In the genomic region with DNA sequence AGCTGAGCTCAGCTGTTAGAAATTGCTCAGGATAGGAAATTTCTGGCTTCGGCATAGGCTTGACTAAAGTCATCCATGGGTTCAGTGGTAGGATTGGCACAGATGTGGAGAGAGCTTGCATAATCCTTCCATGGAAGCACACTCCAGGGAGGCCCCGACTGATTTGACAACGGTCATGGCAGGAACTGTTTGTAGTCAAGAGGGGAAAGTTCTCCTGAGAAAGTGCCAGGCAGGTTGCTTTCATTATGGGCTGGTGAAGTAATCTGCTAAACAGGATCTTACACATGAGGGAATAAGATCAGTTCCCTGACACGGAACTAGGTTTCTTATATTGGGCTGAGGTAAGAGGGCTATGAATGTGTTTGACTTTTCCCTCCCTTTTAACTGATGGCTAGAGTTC, we compare ENCODE assay signal across 13 cellular contexts.
DNase-seq lines count a peak whose midpoint lies in the region; ATAC-seq, FAIRE-seq and TF ChIP-seq lines count a peak whose summit lies in the region.
"Had no signal": no experiment of that assay in that cellular context is flagged by ENCODE, and none has a peak within 500 bp of the region (broad histone marks: within the 10 kb centered on the region; RNA-seq: fewer than 3 reads in every experiment).

No MANE protein-coding gene starts in this region.

- no peak overlapping the region for H3K9ac ChIP-seq in MM.1S (ENCODE audit: low read length)

- H3K4me1 ChIP-seq in CD4-positive, alpha-beta memory T cell (ENCODE audit: insufficient read depth, low read length): no peaks in the 10 kb centered on the region
- H3K4me1 ChIP-seq in MM.1S (ENCODE audit: low read length) (0 out of 2 replicates have a peak, but pooled peaks cover 3% of the 10 kb centered on the region), psoas muscle (peaks cover 5% of the 10 kb centered on the region)
- H3K4me1 ChIP-seq: Peyer's patch had no signal

- H3K36me3 Mint-ChIP-seq in CD4-positive, alpha-beta memory T cell: peaks cover 25 to 28% of the 10 kb centered on the region in 2 donors

- peak overlapping the region; percentile 65 for H3K4me2 ChIP-seq in MM.1S (ENCODE audit: low read depth, low read length)

- H3K4me3 Mint-ChIP-seq in CD4-positive, alpha-beta memory T cell: peak overlapping the region in 4 of 8 donors; percentile 11 to 43 (median 27)
- H3K4me3 Mint-ChIP-seq in stimulated activated naive CD8-positive, alpha-beta T cell treated with anti-CD3 and anti-CD28 coated beads, Interleukin-15, amount 100 ng/mL, for 72 hours: no peak overlapping the region
- H3K4me3 Mint-ChIP-seq: natural killer cell had no signal

- H3K9me3 Mint-ChIP-seq in CD4-positive, alpha-beta memory T cell: no peaks in the 10 kb centered on the region
- no peaks in the 10 kb centered on the region for H3K9me3 Mint-ChIP-seq in stimulated activated naive CD8-positive, alpha-beta T cell treated with anti-CD3 and anti-CD28 coated beads, Interleukin-15, amount 100 ng/mL, for 72 hours
- H3K9me3 Mint-ChIP-seq: natural killer cell had no signal

- DNase-seq in CD4-positive, alpha-beta memory T cell: no peak
- DNase-seq in MM.1S (peak; percentile 6), fibroblast of peridontal ligament (ENCODE audit: extremely low read depth) (peak; percentile 78), psoas muscle (peak; percentile 43 to 74), D721Med (ENCODE audit: insufficient read length, low spot score) (no peak), COR-L47 (lab: John Stamatoyannopoulos, UW) (no peak)
- DNase-seq in stimulated activated naive CD8-positive, alpha-beta T cell treated with anti-CD3 and anti-CD28 coated beads, Interleukin-15, amount 100 ng/mL, for 72 hours: no peak
- DNase-seq: natural killer cell; NCI-H2029 treated with DMSO at 0.1 percent for 48 hours; Peyer's patch; stimulated activated naive CD8-positive, alpha-beta T cell treated with anti-CD3 and anti-CD28 coated beads, Interleukin-15, Interleukin-2, amounts not matched to agents 100 U/mL and 50 U/mL, for 24 hours had no signal

- H3K27ac ChIP-seq in CD4-positive, alpha-beta memory T cell (ENCODE audit: low read depth, low read length): no peak overlapping the region
- H3K27ac ChIP-seq in MM.1S (ENCODE audit: low read length) (no peak overlapping the region), psoas muscle (peak overlapping the region; percentile 60)
- H3K27ac ChIP-seq: Peyer's patch had no signal

- CTCF ChIA-PET in CD4-positive, alpha-beta memory T cell (lab: Charles Lee; ENCODE audit: partially characterized antibody): no interaction called here

- intact Hi-C loops in CD4-positive, alpha-beta memory T cell (cut with micrococcal nuclease): no loop called here
- intact Hi-C loops in psoas muscle (cut with DNase I): no loop called here

- H3F3A ChIP-seq in MM.1S (ENCODE audit: insufficient read depth, low read length): no peaks in the 10 kb centered on the region

- POLR2A ChIA-PET in CD4-positive, alpha-beta memory T cell (lab: Charles Lee; ENCODE audit: partially characterized antibody): no interaction called here

- H3K79me2 ChIP-seq in MM.1S (ENCODE audit: low read length): no peaks in the 10 kb centered on the region

- no peaks in the 10 kb centered on the region for H3K9me2 ChIP-seq in MM.1S (replicated peaks; ENCODE audit: insufficient read depth, low read length)

- H3K4me3 ChIP-seq in CD4-positive, alpha-beta memory T cell (ENCODE audit: low read length in 2 of 2): no peak overlapping the region
- H3K4me3 ChIP-seq in MM.1S (ENCODE audit: low read length) (peak overlapping the region; percentile 54), psoas muscle (no peak overlapping the region)
- H3K4me3 ChIP-seq: Peyer's patch had no signal

- FAIRE-seq in D721Med (lab: Jason Lieb, UNC): no peak
- FAIRE-seq: HTR-8/SVneo had no signal

- TF ChIP-seq CTCF in MM.1S (IDR thresholded peaks at IDR 0.05; ENCODE audit: low read length): no peak
- no peak for TF ChIP-seq CTCF in psoas muscle (IDR thresholded peaks at IDR 0.05)
- TF ChIP-seq CTCF in D721Med (IDR thresholded peaks at IDR 0.05; ENCODE audit: insufficient read depth, missing control alignments): no peak

- H2AFZ ChIP-seq in MM.1S (ENCODE audit: low read length): peak overlapping the region; percentile 42; the same call in 1 of the 2 replicates

- H4K20me1 ChIP-seq in MM.1S (ENCODE audit: insufficient read depth, low read length): no peaks in the 10 kb centered on the region

- peaks cover 5 to 14% (median 9%) of the 10 kb centered on the region in 4 donors for H3K4me1 Mint-ChIP-seq in CD4-positive, alpha-beta memory T cell
- H3K4me1 Mint-ChIP-seq in stimulated activated naive CD8-positive, alpha-beta T cell treated with anti-CD3 and anti-CD28 coated beads, Interleukin-15, amount 100 ng/mL, for 72 hours: peaks cover 20% of the 10 kb centered on the region

- no peaks in the 10 kb centered on the region for H3K27me3 ChIP-seq in CD4-positive, alpha-beta memory T cell (ENCODE audit: insufficient read depth, low read length)
- H3K27me3 ChIP-seq in MM.1S (replicated peaks; ENCODE audit: insufficient read depth, low read length): no peaks in the 10 kb centered on the region
- no peaks in the 10 kb centered on the region for H3K27me3 ChIP-seq in psoas muscle (ENCODE audit: insufficient read depth in 3 of 3, low read length in 2 of 3)
- H3K27me3 ChIP-seq: Peyer's patch had no signal

- 5 to 13% (median 11%) methylated on average over 4 of the region's 4 CpGs for WGBS in psoas muscle, 3 donors

- no peaks in the 10 kb centered on the region for H3K9me3 ChIP-seq in CD4-positive, alpha-beta memory T cell (ENCODE audit: control insufficient read depth in 1 of 2, low read length in 2 of 2)
- no peaks in the 10 kb centered on the region for H3K9me3 ChIP-seq in MM.1S (replicated peaks; ENCODE audit: insufficient read depth, low read length)
- no peaks in the 10 kb centered on the region for H3K9me3 ChIP-seq in psoas muscle
- H3K9me3 ChIP-seq: Peyer's patch had no signal

- H3K36me3 ChIP-seq in CD4-positive, alpha-beta memory T cell (ENCODE audit: insufficient read depth, low read length): no peaks in the 10 kb centered on the region
- H3K36me3 ChIP-seq in MM.1S (replicated peaks; ENCODE audit: insufficient read depth, low read length) (no peaks in the 10 kb centered on the region), psoas muscle (ENCODE audit: insufficient read depth in 1 of 2, low read depth in 1 of 2) (peaks cover 2 to 28% of the 10 kb centered on the region in 2 donors)

- H3K27me3 Mint-ChIP-seq in CD4-positive, alpha-beta memory T cell: no peaks in the 10 kb centered on the region
- H3K27me3 Mint-ChIP-seq in stimulated activated naive CD8-positive, alpha-beta T cell treated with anti-CD3 and anti-CD28 coated beads, Interleukin-15, amount 100 ng/mL, for 72 hours: no peaks in the 10 kb centered on the region

- ATAC-seq in psoas muscle (peak; percentile 80 to 95 (median 91)), GM21381 (IDR thresholded peaks at IDR 0.05; ENCODE audit: unreplicated experiment) (no peak)
- ATAC-seq in stimulated activated naive CD8-positive, alpha-beta T cell treated with anti-CD3 and anti-CD28 coated beads, Interleukin-15, amount 100 ng/mL, for 72 hours: no peak
- ATAC-seq: natural killer cell; stimulated activated naive CD8-positive, alpha-beta T cell treated with anti-CD3 and anti-CD28 coated beads, Interleukin-15, Interleukin-2, amounts not matched to agents 100 U/mL and 50 U/mL, for 24 hours had no signal

- peak overlapping the region in 5 of 7 donors; percentile 5 to 72 (median 52) for H3K27ac Mint-ChIP-seq in CD4-positive, alpha-beta memory T cell
- H3K27ac Mint-ChIP-seq in stimulated activated naive CD8-positive, alpha-beta T cell treated with anti-CD3 and anti-CD28 coated beads, Interleukin-15, amount 100 ng/mL, for 72 hours: peak overlapping the region in 1 of 2 donors; percentile 33

Comparison
In these comparisons a context has a peak if more than half of its experiments do, and no peak if none do; other contexts are left out.
1. DNase-seq: peak in MM.1S (single experiment), fibroblast of peridontal ligament (single experiment) and psoas muscle (2 of 2); none in CD4-positive, alpha-beta memory T cell (0 of 5), stimulated activated naive CD8-positive, alpha-beta T cell treated with anti-CD3 and anti-CD28 coated beads, Interleukin-15, amount 100 ng/mL, for 72 hours (0 of 2), D721Med (single experiment) and COR-L47 (single experiment).
2. ATAC-seq: peak in psoas muscle (4 of 4); none in stimulated activated naive CD8-positive, alpha-beta T cell treated with anti-CD3 and anti-CD28 coated beads, Interleukin-15, amount 100 ng/mL, for 72 hours (single experiment) and GM21381 (single experiment).